In the genomic region with DNA sequence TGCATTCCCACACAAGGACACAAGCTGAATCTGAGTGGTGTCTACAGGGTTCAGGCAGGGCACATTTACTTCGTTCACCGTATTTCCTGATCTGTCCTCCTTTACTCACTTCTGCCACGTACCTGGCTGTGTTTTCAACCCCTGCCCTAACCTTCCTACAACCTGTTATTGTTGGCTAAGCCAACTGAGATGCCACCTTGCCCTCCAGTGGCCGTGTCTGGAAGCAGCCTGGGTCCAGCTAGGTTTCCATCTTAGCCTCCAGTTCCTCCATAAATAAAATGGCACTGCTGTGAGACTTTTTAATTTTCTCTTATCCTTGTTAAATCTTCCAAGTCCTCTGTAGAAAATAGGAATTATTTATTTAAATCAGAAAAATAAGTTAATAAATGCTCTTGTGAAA, we compare ENCODE assay signal across 9 cellular contexts.
A peak's percentile ranks its signal among the peaks of the same experiment; 100 is the strongest.
DNase-seq lines count a peak whose midpoint lies in the region; ATAC-seq and TF ChIP-seq lines count a peak whose summit lies in the region.
"Had no signal": no experiment of that assay in that cellular context is flagged by ENCODE, and none has a peak within 500 bp of the region (broad histone marks: within the 10 kb centered on the region; RNA-seq: fewer than 3 reads in every experiment).

No MANE protein-coding gene starts in this region.

- no peaks in the 10 kb centered on the region for H3K36me3 ChIP-seq in GM06990 (ENCODE audit: control insufficient read depth, insufficient read depth, low read length)
- no peaks in the 10 kb centered on the region for H3K36me3 ChIP-seq in Peyer's patch

- H3K4me3 ChIP-seq in GM06990 (replicated peaks; ENCODE audit: low read depth, low read length) (no peak overlapping the region), Peyer's patch (no peak overlapping the region)
- H3K4me3 ChIP-seq: K562 had no signal

- no peak for TF ChIP-seq POLR2A in Peyer's patch (IDR thresholded peaks at IDR 0.05)

- H3K27ac ChIP-seq in Peyer's patch: no peak overlapping the region

- H3K9me3 ChIP-seq in Peyer's patch: no peaks in the 10 kb centered on the region

- intact Hi-C loops in left colon (cut with DNase I, micrococcal nuclease): loop anchor here in 1 of 2 donors (5.0 kb wide), 1 partner anchor 105 kb away; no protein-coding TSS in a partner anchor

- TF ChIP-seq CTCF in GM06990 (IDR thresholded peaks at IDR 0.05; ENCODE audit: insufficient read depth, low read length, poor library complexity, severe bottlenecking) (peak; percentile 61), Peyer's patch (IDR thresholded peaks at IDR 0.05) (peak in 4 of 6 experiments; percentile 38 to 87 (median 80)), omental fat pad (IDR thresholded peaks at IDR 0.05) (no peak)

- DNase-seq in GM06990 (ENCODE audit: extremely low read depth, insufficient read length): no peak
- peak in 2 of 3 donors; percentile 73 for DNase-seq in Peyer's patch
- peak; percentile 79 to 81 for DNase-seq in left colon
- DNase-seq in NCI-H1048 (lab: John Stamatoyannopoulos, UW): no peak
- DNase-seq in hippocampal formation (lab: John Stamatoyannopoulos, UW): no peak
- no peak for DNase-seq in omental fat pad (ENCODE audit: low spot score)

- H3K27me3 ChIP-seq in GM06990 (replicated peaks; ENCODE audit: control insufficient read depth, insufficient read depth, low read length) (no peaks in the 10 kb centered on the region), Peyer's patch (no peaks in the 10 kb centered on the region)

- H3K4me1 ChIP-seq in Peyer's patch: no peaks in the 10 kb centered on the region

- ATAC-seq in GM21619 (IDR thresholded peaks at IDR 0.05; ENCODE audit: unreplicated experiment) (peak; percentile 56), left colon (peak; percentile 86), HG02642 (IDR thresholded peaks at IDR 0.05; ENCODE audit: poor library complexity, unreplicated experiment) (no peak), omental fat pad (ENCODE audit: low FRiP score) (no peak)
- ATAC-seq: K562 had no signal

Comparison
In these comparisons a context has a peak if more than half of its experiments do, and no peak if none do; other contexts are left out.
1. DNase-seq: peak in Peyer's patch (2 of 3) and left colon (2 of 2); none in GM06990 (single experiment), NCI-H1048 (single experiment), hippocampal formation (0 of 2) and omental fat pad (single experiment).
2. CTCF ChIP-seq: peak in GM06990 (single experiment) and Peyer's patch (4 of 6); none in omental fat pad (0 of 3).
3. ATAC-seq: peak in GM21619 (single experiment) and left colon (single experiment); none in HG02642 (single experiment) and omental fat pad (single experiment).